Comparison of ENCODE assay signal across 1 cellular context in the genomic region with DNA sequence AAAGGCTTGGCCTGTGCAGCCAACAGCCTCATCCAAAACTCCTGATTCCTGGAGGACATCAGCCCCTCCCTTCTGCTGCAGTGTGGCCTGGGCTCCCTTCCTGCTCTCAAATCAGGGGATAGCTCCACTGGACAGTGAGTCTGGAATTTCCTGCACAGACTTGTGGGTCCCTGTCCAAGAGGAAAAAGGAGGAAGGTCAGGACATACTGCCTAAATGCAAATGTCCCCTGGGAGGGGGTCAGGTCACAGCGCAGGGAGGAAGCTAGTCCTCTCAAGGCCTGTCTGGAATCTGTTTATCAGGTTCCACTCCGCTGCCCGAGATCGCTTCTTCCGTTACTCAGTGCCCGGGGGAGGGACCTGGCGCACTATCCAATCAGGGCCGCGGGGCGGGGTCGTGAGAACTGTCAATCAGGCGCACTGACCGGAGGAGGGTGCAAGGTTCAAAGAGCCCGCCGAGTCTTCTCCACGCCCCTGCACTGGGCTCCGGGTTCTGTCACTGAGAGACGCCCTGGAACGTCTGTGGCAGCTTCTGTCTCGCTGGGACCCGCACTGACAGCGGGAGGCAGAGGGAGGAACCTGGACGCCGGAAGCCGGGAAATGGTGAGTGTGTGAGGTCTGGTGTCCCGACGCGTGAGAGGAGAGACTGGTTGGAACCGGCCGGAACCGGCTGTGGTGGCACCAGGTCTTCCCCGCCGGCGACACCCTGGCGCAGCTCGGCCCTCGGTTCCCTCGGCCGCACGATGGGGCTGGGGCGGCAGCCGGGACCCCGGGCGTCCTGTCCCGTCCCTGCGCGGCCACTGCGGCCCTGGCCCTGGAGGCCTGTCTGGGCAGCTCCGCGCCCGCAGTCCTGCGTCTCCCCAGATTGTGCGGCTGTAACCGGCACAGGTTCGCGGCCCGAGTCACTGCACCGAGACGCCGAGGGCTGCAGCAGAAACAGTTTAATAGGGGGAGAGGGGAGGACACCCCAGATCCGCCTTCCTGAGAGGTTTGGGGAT.
TF ChIP-seq lines count a peak whose summit lies in the region.

A gene (plus strand): TSS at position 404 of the 995 bp plus-strand sequence. CDS start 194 bp downstream, at position 598.

TF ChIP-seq in GM23338, 12 proteins besides CTCF, POLR2A, EP300 and RAD21 (continued from another document):
- TF ChIP-seq, protein P1, sequence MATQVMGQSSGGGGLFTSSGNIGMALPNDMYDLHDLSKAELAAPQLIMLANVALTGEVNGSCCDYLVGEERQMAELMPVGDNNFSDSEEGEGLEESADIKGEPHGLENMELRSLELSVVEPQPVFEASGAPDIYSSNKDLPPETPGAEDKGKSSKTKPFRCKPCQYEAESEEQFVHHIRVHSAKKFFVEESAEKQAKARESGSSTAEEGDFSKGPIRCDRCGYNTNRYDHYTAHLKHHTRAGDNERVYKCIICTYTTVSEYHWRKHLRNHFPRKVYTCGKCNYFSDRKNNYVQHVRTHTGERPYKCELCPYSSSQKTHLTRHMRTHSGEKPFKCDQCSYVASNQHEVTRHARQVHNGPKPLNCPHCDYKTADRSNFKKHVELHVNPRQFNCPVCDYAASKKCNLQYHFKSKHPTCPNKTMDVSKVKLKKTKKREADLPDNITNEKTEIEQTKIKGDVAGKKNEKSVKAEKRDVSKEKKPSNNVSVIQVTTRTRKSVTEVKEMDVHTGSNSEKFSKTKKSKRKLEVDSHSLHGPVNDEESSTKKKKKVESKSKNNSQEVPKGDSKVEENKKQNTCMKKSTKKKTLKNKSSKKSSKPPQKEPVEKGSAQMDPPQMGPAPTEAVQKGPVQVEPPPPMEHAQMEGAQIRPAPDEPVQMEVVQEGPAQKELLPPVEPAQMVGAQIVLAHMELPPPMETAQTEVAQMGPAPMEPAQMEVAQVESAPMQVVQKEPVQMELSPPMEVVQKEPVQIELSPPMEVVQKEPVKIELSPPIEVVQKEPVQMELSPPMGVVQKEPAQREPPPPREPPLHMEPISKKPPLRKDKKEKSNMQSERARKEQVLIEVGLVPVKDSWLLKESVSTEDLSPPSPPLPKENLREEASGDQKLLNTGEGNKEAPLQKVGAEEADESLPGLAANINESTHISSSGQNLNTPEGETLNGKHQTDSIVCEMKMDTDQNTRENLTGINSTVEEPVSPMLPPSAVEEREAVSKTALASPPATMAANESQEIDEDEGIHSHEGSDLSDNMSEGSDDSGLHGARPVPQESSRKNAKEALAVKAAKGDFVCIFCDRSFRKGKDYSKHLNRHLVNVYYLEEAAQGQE (IDR thresholded peaks at IDR 0.05; ENCODE audit: unreplicated experiment) = no peak
